Comparison of ENCODE assay signal across 10 cellular contexts in genomic region chr15:96042734-96043224, GRCh38.
A peak's percentile ranks its signal among the peaks of the same experiment; 100 is the strongest.
DNase-seq lines count a peak whose midpoint lies in the region; ATAC-seq and TF ChIP-seq lines count a peak whose summit lies in the region.
"Had no signal": no experiment of that assay in that cellular context is flagged by ENCODE, and none has a peak within 500 bp of the region (broad histone marks: within the 10 kb centered on the region; RNA-seq: fewer than 3 reads in every experiment).

No MANE protein-coding gene starts in this region.

- H3K4me3 Mint-ChIP-seq in naive B cell, result peak overlapping the region in 4 of 8 donors; percentile 1 to 70 (median 34)
- H3K4me3 Mint-ChIP-seq in naive thymus-derived CD8-positive, alpha-beta T cell, result no peak overlapping the region
- no peak overlapping the region for H3K4me3 Mint-ChIP-seq in activated CD8-positive, alpha-beta memory T cell treated with anti-CD3 and anti-CD28 coated beads, Interleukin-2, amount 10 ng/mL, durations not matched to agents 7 days and 5 days

- H3K27ac Mint-ChIP-seq in naive B cell, result peak overlapping the region in 3 of 6 donors; percentile 8 to 46 (median 10)
- H3K27ac Mint-ChIP-seq in naive thymus-derived CD8-positive, alpha-beta T cell, result no peak overlapping the region
- H3K27ac Mint-ChIP-seq in activated CD8-positive, alpha-beta memory T cell treated with anti-CD3 and anti-CD28 coated beads, Interleukin-2, amount 10 ng/mL, durations not matched to agents 7 days and 5 days, result no peak overlapping the region

- ATAC-seq in GM19043 (IDR thresholded peaks at IDR 0.05; ENCODE audit: low read depth, unreplicated experiment), result peak; percentile 70
- peak; percentile 84 for ATAC-seq in HG02763 (IDR thresholded peaks at IDR 0.05; ENCODE audit: unreplicated experiment)
- peak in 1 of 2 donors; percentile 58 for ATAC-seq in naive B cell (ENCODE audit: low read depth in 2 of 2)
- no peak for ATAC-seq in naive thymus-derived CD8-positive, alpha-beta T cell
- no peak for ATAC-seq in activated CD8-positive, alpha-beta memory T cell treated with anti-CD3 and anti-CD28 coated beads, Interleukin-2, amount 10 ng/mL, durations not matched to agents 7 days and 5 days
- ATAC-seq: esophagus mucosa had no signal

- no peak for TF ChIP-seq CTCF in GM10266 (IDR thresholded peaks at IDR 0.05; ENCODE audit: control insufficient read depth, insufficient read depth, low read depth, missing control alignments)

- H3K27me3 Mint-ChIP-seq in naive B cell, result peaks cover 0 to 21% (median 8%) of the 10 kb centered on the region in 3 donors
- peaks cover 22 to 87% (median 32%) of the 10 kb centered on the region in 5 donors for H3K27me3 Mint-ChIP-seq in naive thymus-derived CD8-positive, alpha-beta T cell
- H3K27me3 Mint-ChIP-seq in activated CD8-positive, alpha-beta memory T cell treated with anti-CD3 and anti-CD28 coated beads, Interleukin-2, amount 10 ng/mL, durations not matched to agents 7 days and 5 days, result peaks cover 62% of the 10 kb centered on the region

- CTCF ChIA-PET in activated CD8-positive, alpha-beta memory T cell treated with anti-CD3 and anti-CD28 coated beads, Interleukin-2, amount 10 ng/mL, durations not matched to agents 7 days and 5 days (lab: Charles Lee), result no interaction called here

- DNase-seq in Kasumi-1 (lab: John Stamatoyannopoulos, UW), result peak; percentile 76
- peak; percentile 14 for DNase-seq in naive B cell
- no peak for DNase-seq in GM10266 (ENCODE audit: extremely low spot score)
- DNase-seq in naive thymus-derived CD8-positive, alpha-beta T cell, result no peak
- DNase-seq in activated CD8-positive, alpha-beta memory T cell treated with anti-CD3 and anti-CD28 coated beads, Interleukin-2, amount 10 ng/mL, durations not matched to agents 7 days and 5 days, result no peak
- DNase-seq: amniotic stem cell, mesendoderm had no signal

- POLR2A ChIA-PET in naive thymus-derived CD8-positive, alpha-beta T cell (lab: Charles Lee), result no interaction called here

- peaks cover 0 to 20% (median 6%) of the 10 kb centered on the region in 3 donors for H3K4me1 Mint-ChIP-seq in naive B cell
- H3K4me1 Mint-ChIP-seq in naive thymus-derived CD8-positive, alpha-beta T cell, result peaks cover 0 to 3% (median 0%) of the 10 kb centered on the region in 4 donors
- H3K4me1 Mint-ChIP-seq in activated CD8-positive, alpha-beta memory T cell treated with anti-CD3 and anti-CD28 coated beads, Interleukin-2, amount 10 ng/mL, durations not matched to agents 7 days and 5 days, result peaks cover under 1% of the 10 kb centered on the region

- H3K9me3 Mint-ChIP-seq in naive B cell, result peaks cover 0 to 16% (median 4%) of the 10 kb centered on the region in 7 donors
- no peaks in the 10 kb centered on the region for H3K9me3 Mint-ChIP-seq in naive thymus-derived CD8-positive, alpha-beta T cell
- no peaks in the 10 kb centered on the region for H3K9me3 Mint-ChIP-seq in activated CD8-positive, alpha-beta memory T cell treated with anti-CD3 and anti-CD28 coated beads, Interleukin-2, amount 10 ng/mL, durations not matched to agents 7 days and 5 days (ENCODE audit: low read depth)

- H3K36me3 Mint-ChIP-seq in naive B cell, result no peaks in the 10 kb centered on the region
- H3K36me3 Mint-ChIP-seq in naive thymus-derived CD8-positive, alpha-beta T cell, result peaks cover 0 to 5% (median 0%) of the 10 kb centered on the region in 3 donors
- no peaks in the 10 kb centered on the region for H3K36me3 Mint-ChIP-seq in activated CD8-positive, alpha-beta memory T cell treated with anti-CD3 and anti-CD28 coated beads, Interleukin-2, amount 10 ng/mL, durations not matched to agents 7 days and 5 days

Comparison
In these comparisons a context has a peak if more than half of its experiments do, and no peak if none do; other contexts are left out.
1. ATAC-seq: peak in GM19043 (single experiment) and HG02763 (single experiment); none in naive thymus-derived CD8-positive, alpha-beta T cell (0 of 2) and activated CD8-positive, alpha-beta memory T cell treated with anti-CD3 and anti-CD28 coated beads, Interleukin-2, amount 10 ng/mL, durations not matched to agents 7 days and 5 days (single experiment).
2. DNase-seq: peak in Kasumi-1 (2 of 2) and naive B cell (single experiment); none in GM10266 (single experiment), naive thymus-derived CD8-positive, alpha-beta T cell (0 of 10) and activated CD8-positive, alpha-beta memory T cell treated with anti-CD3 and anti-CD28 coated beads, Interleukin-2, amount 10 ng/mL, durations not matched to agents 7 days and 5 days (single experiment).